9 cellular contexts compared by ENCODE assay signal in the genomic region with DNA sequence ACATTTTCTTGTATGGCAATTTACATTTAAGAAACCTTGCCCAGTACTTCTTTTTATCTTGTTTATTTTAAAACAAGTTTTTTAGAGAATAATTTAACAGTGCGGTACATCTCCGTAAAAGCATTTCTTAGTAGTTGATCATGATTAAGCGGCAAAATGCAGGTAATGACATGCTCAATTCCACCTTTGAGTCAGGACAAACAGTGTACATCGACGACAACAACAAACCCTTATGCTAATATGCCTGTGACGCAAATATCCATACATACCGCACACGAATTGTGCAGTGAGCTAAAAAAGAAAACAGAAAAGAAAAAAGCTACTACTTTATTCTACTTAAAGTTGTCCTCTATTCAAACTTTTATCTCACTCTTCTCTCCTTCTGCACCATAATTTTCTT. TPM values are rescaled to one million over a fixed set of nuclear protein-coding genes. Genes with fewer than 3 reads are reported as not detected.
DNase-seq lines count a peak whose midpoint lies in the region; ATAC-seq, FAIRE-seq and TF ChIP-seq lines count a peak whose summit lies in the region.
"Had no signal": no experiment of that assay in that cellular context is flagged by ENCODE, and none has a peak within 500 bp of the region (broad histone marks: within the 10 kb centered on the region; RNA-seq: fewer than 3 reads in every experiment).

No MANE protein-coding gene starts in this region.

- TF ChIP-seq CTCF in right atrium auricular region (IDR thresholded peaks at IDR 0.05): no peak
- TF ChIP-seq CTCF in endothelial cell of umbilical vein (IDR thresholded peaks at IDR 0.05; ENCODE audit: extremely low read depth in 1 of 2, insufficient read depth in 1 of 2, low read depth in 1 of 2, low read length in 2 of 2): no peak

- H3K4me3 Mint-ChIP-seq in natural killer cell treated with Interleukin-12 subunit alpha and Interleukin-12 subunit beta and Interleukin-15 and Interleukin-18, amount 100 ng/mL, for 72 hours: peak overlapping the region; percentile 29
- H3K4me3 Mint-ChIP-seq: CD8-positive, alpha-beta memory T cell had no signal

- peak overlapping the region; percentile 92 for H3K9ac ChIP-seq in endothelial cell of umbilical vein (replicated peaks; ENCODE audit: extremely low read depth, insufficient read depth, low read length)

- DNase-seq in right atrium auricular region (ENCODE audit: low spot score) (no peak), Right ventricle myocardium superior (no peak), endothelial cell of umbilical vein (ENCODE audit: low read depth, low spot score) (no peak), aorta (no peak)
- no peak for DNase-seq in natural killer cell treated with Interleukin-12 subunit alpha and Interleukin-12 subunit beta and Interleukin-15 and Interleukin-18, amount 100 ng/mL, for 72 hours (ENCODE audit: low spot score)
- no peak for DNase-seq in activated effector memory CD4-positive, alpha-beta T cell treated with Interleukin-2 at 50 U/mL for 16 hours

- H3K4me1 ChIP-seq in right atrium auricular region: peaks cover 0 to 29% of the 10 kb centered on the region in 2 donors
- peaks cover 19% of the 10 kb centered on the region for H3K4me1 ChIP-seq in endothelial cell of umbilical vein (ENCODE audit: control insufficient read depth, extremely low read depth, insufficient read depth, low read length)
- H3K4me1 ChIP-seq in aorta (ENCODE audit: control insufficient read depth in 1 of 2, insufficient read depth in 2 of 2, low read length in 2 of 2): peaks cover 0 to 3% of the 10 kb centered on the region in 2 donors

- no peaks in the 10 kb centered on the region for H3K9me3 ChIP-seq in right atrium auricular region
- H3K9me3 ChIP-seq in endothelial cell of umbilical vein (replicated peaks; ENCODE audit: control insufficient read depth, insufficient read depth, low read length): no peaks in the 10 kb centered on the region
- H3K9me3 ChIP-seq in aorta (ENCODE audit: control insufficient read depth, low read length): no peaks in the 10 kb centered on the region

- H3K79me2 ChIP-seq in endothelial cell of umbilical vein (ENCODE audit: control insufficient read depth, insufficient read depth, low read length): peaks cover 12% of the 10 kb centered on the region

- H2AFZ ChIP-seq in endothelial cell of umbilical vein (ENCODE audit: low read depth, low read length): peak overlapping the region; percentile 94

- no peaks in the 10 kb centered on the region for H3K36me3 Mint-ChIP-seq in natural killer cell treated with Interleukin-12 subunit alpha and Interleukin-12 subunit beta and Interleukin-15 and Interleukin-18, amount 100 ng/mL, for 72 hours
- H3K36me3 Mint-ChIP-seq: CD8-positive, alpha-beta memory T cell had no signal

- no peak for FAIRE-seq in endothelial cell of umbilical vein (lab: Jason Lieb, UNC)

- peaks cover 0 to 3% of the 10 kb centered on the region in 2 donors for H3K4me1 Mint-ChIP-seq in natural killer cell treated with Interleukin-12 subunit alpha and Interleukin-12 subunit beta and Interleukin-15 and Interleukin-18, amount 100 ng/mL, for 72 hours (ENCODE audit: low read depth in 2 of 2)
- H3K4me1 Mint-ChIP-seq: CD8-positive, alpha-beta memory T cell had no signal

- WGBS in aorta, 2 donors: 18 to 21% methylated on average over 8 of the region's 8 CpGs

- no peaks in the 10 kb centered on the region for H3K36me3 ChIP-seq in right atrium auricular region
- peaks cover 0 to 3% of the 10 kb centered on the region in 2 experiments for H3K36me3 ChIP-seq in endothelial cell of umbilical vein (ENCODE audit: control insufficient read depth in 2 of 2, extremely low read depth in 1 of 2, insufficient read depth in 2 of 2, low read length in 2 of 2)
- H3K36me3 ChIP-seq in aorta (ENCODE audit: control insufficient read depth in 1 of 2, insufficient read depth in 2 of 2, low read length in 1 of 2): no peaks in the 10 kb centered on the region

- H3K9me1 ChIP-seq in endothelial cell of umbilical vein (replicated peaks; ENCODE audit: control insufficient read depth, extremely low read depth, insufficient read depth, low read length): no peaks in the 10 kb centered on the region

- H3K9me3 Mint-ChIP-seq in natural killer cell treated with Interleukin-12 subunit alpha and Interleukin-12 subunit beta and Interleukin-15 and Interleukin-18, amount 100 ng/mL, for 72 hours: peaks cover 2% of the 10 kb centered on the region

- no peak overlapping the region for H3K27ac Mint-ChIP-seq in natural killer cell treated with Interleukin-12 subunit alpha and Interleukin-12 subunit beta and Interleukin-15 and Interleukin-18, amount 100 ng/mL, for 72 hours
- H3K27ac Mint-ChIP-seq: CD8-positive, alpha-beta memory T cell had no signal

- CTCF ChIA-PET in endothelial cell of umbilical vein (lab: Charles Lee): interaction anchor here (0.6 to 3.7 kb wide), 5 partner anchors 11 to 894 kb away, joined by 3 to 33 read pairs (median 4); no protein-coding TSS in a partner anchor

- H3K4me3 ChIP-seq in right atrium auricular region (peak overlapping the region; percentile 74 to 78), endothelial cell of umbilical vein (replicated peaks in 1 of 3; ENCODE audit: insufficient read depth in 1 of 3, low read depth in 1 of 3, low read length in 3 of 3) (peak overlapping the region; percentile 78 to 84 (median 82)), aorta (ENCODE audit: low read length in 2 of 2) (peak overlapping the region; percentile 46 to 85)

- H3K27me3 ChIP-seq in right atrium auricular region (no peaks in the 10 kb centered on the region), endothelial cell of umbilical vein (ENCODE audit: control insufficient read depth in 2 of 2, insufficient read depth in 2 of 2, low read length in 2 of 2) (no peaks in the 10 kb centered on the region), aorta (ENCODE audit: control insufficient read depth in 1 of 2, insufficient read depth in 2 of 2, low read length in 1 of 2) (no peaks in the 10 kb centered on the region)

- H3K27me3 Mint-ChIP-seq in natural killer cell treated with Interleukin-12 subunit alpha and Interleukin-12 subunit beta and Interleukin-15 and Interleukin-18, amount 100 ng/mL, for 72 hours: peaks cover 29 to 31% of the 10 kb centered on the region in 2 donors

- H3K27ac ChIP-seq in right atrium auricular region (peak overlapping the region; percentile 94 to 97), endothelial cell of umbilical vein (ENCODE audit: insufficient read depth, low read depth, low read length) (peak overlapping the region; percentile 78), aorta (ENCODE audit: low read depth in 1 of 2, low read length in 2 of 2) (peak overlapping the region in 1 of 2 donors; percentile 48)

- intact Hi-C loops in Right ventricle myocardium superior (cut with DNase I): no loop called here
- intact Hi-C loops in endothelial cell of umbilical vein (cut with micrococcal nuclease): loop anchor here (5.0 kb wide), 1 partner anchor 566 kb away; no protein-coding TSS in a partner anchor
- intact Hi-C loops in aorta (cut with DNase I): loop anchor here in 1 of 2 donors (5.0 kb wide), 1 partner anchor 44 kb away; no protein-coding TSS in a partner anchor

- POLR2A ChIA-PET in endothelial cell of umbilical vein (lab: Charles Lee): interaction anchor here (0.8 kb wide), 1 partner anchor 16 kb away, joined by 3 read pairs; no protein-coding TSS in a partner anchor

- H4K20me1 ChIP-seq in endothelial cell of umbilical vein (replicated peaks; ENCODE audit: control insufficient read depth, extremely low read depth, insufficient read depth, low read length): no peaks in the 10 kb centered on the region

- ATAC-seq in Right ventricle myocardium superior (ENCODE audit: poor library complexity) (no peak), aorta (ENCODE audit: low FRiP score) (no peak), GM18519 (IDR thresholded peaks at IDR 0.05; ENCODE audit: low FRiP score, unreplicated experiment) (no peak), GM21515 (IDR thresholded peaks at IDR 0.05; ENCODE audit: unreplicated experiment) (no peak)
- ATAC-seq in natural killer cell treated with Interleukin-12 subunit alpha and Interleukin-12 subunit beta and Interleukin-15 and Interleukin-18, amount 100 ng/mL, for 72 hours: no peak

- H3K4me2 ChIP-seq in endothelial cell of umbilical vein (ENCODE audit: insufficient read depth, low read length): peak overlapping the region; percentile 89

- no peak for TF ChIP-seq POLR2A in endothelial cell of umbilical vein (IDR thresholded peaks at IDR 0.05; ENCODE audit: low read depth, low read length)

- BruUV-seq in endothelial cell of umbilical vein (replicated peaks; lab: Mats Ljungman, UMichigan): no TSS peak

- dilution Hi-C loops in endothelial cell of umbilical vein (cut with MboI; ENCODE audit: extremely low pct_ligation_motif_present, low sequenced_read_pairs): no loop called here

TF ChIP-seq in endothelial cell of umbilical vein, 7 proteins besides CTCF, POLR2A, EP300 and RAD21:
- TF ChIP-seq EZH2 (IDR thresholded peaks at IDR 0.05; ENCODE audit: borderline replicate concordance, low read depth, low read length, severe bottlenecking) (no peak), FOS (IDR thresholded peaks at IDR 0.05; ENCODE audit: borderline replicate concordance, insufficient read depth, low read length) (no peak), POLR2AphosphoS5 (IDR thresholded peaks at IDR 0.05; ENCODE audit: insufficient read depth, low read depth, low read length) (no peak), GATA2 (IDR thresholded peaks at IDR 0.05; ENCODE audit: insufficient read depth, insufficient read length, low read depth, low read length) (no peak), MAX (IDR thresholded peaks at IDR 0.05; ENCODE audit: insufficient read depth, insufficient read length) (no peak), MYC (IDR thresholded peaks at IDR 0.05; ENCODE audit: low read depth, low read length) (no peak), JUN (IDR thresholded peaks at IDR 0.05; ENCODE audit: borderline replicate concordance, insufficient read depth, insufficient read length, low read depth) (no peak)
TF ChIP-seq in endothelial cell of umbilical vein: peak in this region for 0.

RNA-seq across cellular contexts. Expression of gene MAGI2, which starts 1.9 kb away (rescaled TPM):
- 1 to 10 TPM; 5.9 to 6.0 TPM for total RNA-seq in right atrium auricular region
- 3.9 TPM for total RNA-seq in Right ventricle myocardium superior
- total RNA-seq in endothelial cell of umbilical vein: 5.8 and 6.0 TPM in 2 replicates
- polyA plus RNA-seq in endothelial cell of umbilical vein: 0.28 and 0.32 TPM in 2 replicates
- 0.24 and 0.36 TPM in 2 replicates for polyA plus RNA-seq in endothelial cell of umbilical vein (2011; cell fraction: cytosol; rRNA removed)
- polyA plus RNA-seq in endothelial cell of umbilical vein (2011; cell fraction: nucleus; rRNA removed): 3.5 and 4.8 TPM in 2 replicates
- polyA plus RNA-seq in endothelial cell of umbilical vein (2012): 0.76 and 0.80 TPM in 2 replicates
- 7.5 and 9.1 TPM in 2 replicates for polyA minus RNA-seq in endothelial cell of umbilical vein
- polyA minus RNA-seq in endothelial cell of umbilical vein (2011; cell fraction: cytosol; rRNA and poly(A)+ RNA removed): not detected
- 51.2 and 51.8 TPM in 2 replicates for polyA minus RNA-seq in endothelial cell of umbilical vein (2011; cell fraction: nucleus; rRNA and poly(A)+ RNA removed)
- under 1 TPM; 0.08 to 0.19 TPM for total RNA-seq in natural killer cell treated with Interleukin-12 subunit alpha and Interleukin-12 subunit beta and Interleukin-15 and Interleukin-18, amount 100 ng/mL, for 72 hours
- total RNA-seq in aorta: 10 to 100 TPM; 17.9 to 25.5 TPM
- polyA plus RNA-seq in aorta: 1 to 10 TPM; 3.7 to 5.3 TPM
- polyA plus RNA-seq: CD8-positive, alpha-beta memory T cell had no signal
